Comparison of ENCODE assay signal across 1 cellular context in genomic region chr16:2854700-2855309, GRCh38.
TF ChIP-seq lines count a peak whose summit lies in the region.

No MANE protein-coding gene starts in this region.

TF ChIP-seq in IMR-90, 13 proteins besides CTCF, POLR2A, EP300 and RAD21:
- TF ChIP-seq FOS (IDR thresholded peaks at IDR 0.05; ENCODE audit: low read depth, low read length) = no peak
- no peak for TF ChIP-seq MXI1 (IDR thresholded peaks at IDR 0.05; ENCODE audit: borderline replicate concordance, low read depth, low read length)
- peak; percentile 26; the same call in 1 of the 2 replicates for TF ChIP-seq SMC3 (IDR thresholded peaks at IDR 0.05; ENCODE audit: low read depth, low read length)
- no peak for TF ChIP-seq MAZ (IDR thresholded peaks at IDR 0.05; ENCODE audit: borderline replicate concordance, low read depth, low read length)
- TF ChIP-seq, protein P1, sequence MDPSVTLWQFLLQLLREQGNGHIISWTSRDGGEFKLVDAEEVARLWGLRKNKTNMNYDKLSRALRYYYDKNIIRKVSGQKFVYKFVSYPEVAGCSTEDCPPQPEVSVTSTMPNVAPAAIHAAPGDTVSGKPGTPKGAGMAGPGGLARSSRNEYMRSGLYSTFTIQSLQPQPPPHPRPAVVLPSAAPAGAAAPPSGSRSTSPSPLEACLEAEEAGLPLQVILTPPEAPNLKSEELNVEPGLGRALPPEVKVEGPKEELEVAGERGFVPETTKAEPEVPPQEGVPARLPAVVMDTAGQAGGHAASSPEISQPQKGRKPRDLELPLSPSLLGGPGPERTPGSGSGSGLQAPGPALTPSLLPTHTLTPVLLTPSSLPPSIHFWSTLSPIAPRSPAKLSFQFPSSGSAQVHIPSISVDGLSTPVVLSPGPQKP (IDR thresholded peaks at IDR 0.05; ENCODE audit: borderline replicate concordance, low read depth, low read length) = no peak
